23 cellular contexts compared by ENCODE assay signal in the genomic region with DNA sequence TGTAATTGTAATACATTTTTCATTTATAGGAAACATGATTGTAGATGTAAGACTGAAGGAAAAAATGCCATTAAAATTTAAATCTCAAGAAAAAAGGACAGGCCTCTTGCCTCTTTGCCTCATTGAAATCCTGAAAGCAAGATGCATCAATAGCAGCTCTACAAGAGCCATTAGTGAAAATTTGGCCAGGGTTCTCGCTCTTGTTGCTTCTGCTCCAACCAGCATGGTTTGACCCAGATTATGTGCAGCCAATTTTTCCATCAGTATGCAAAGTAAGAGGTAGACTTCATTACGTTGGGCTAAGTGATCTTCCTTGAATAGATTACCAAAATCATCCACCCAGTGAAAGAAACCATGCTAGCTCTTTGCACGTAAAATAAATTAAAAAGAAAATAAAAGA.
"Had no signal": no experiment of that assay in that cellular context is flagged by ENCODE, and none has a peak within 500 bp of the region (broad histone marks: within the 10 kb centered on the region; RNA-seq: fewer than 3 reads in every experiment).

No MANE protein-coding gene starts in this region.

- H3K9ac ChIP-seq: KMS-11, SK-N-SH had no signal

- ATAC-seq: activated CD4-positive, CD25-positive, alpha-beta regulatory T cell treated with anti-CD3 and anti-CD28 coated beads, Interleukin-2, amount 50 U/mL, for 24 hours; activated CD8-positive, alpha-beta T cell treated with anti-CD3 and anti-CD28 coated beads for 36 hours had no signal

- H3K4me2 ChIP-seq: KMS-11, SK-N-SH had no signal

- H3K36me3 ChIP-seq: Peyer's patch, SJCRH30 had no signal

- H3K27ac ChIP-seq: KMS-11, Peyer's patch, RWPE1, SJCRH30 had no signal

- DNase-seq: activated CD4-positive, alpha-beta T cell treated with anti-CD3 and anti-CD28 coated beads for 4 hours; activated CD8-positive, alpha-beta memory T cell treated with anti-CD3 and anti-CD28 coated beads, Interleukin-2, amount 50 U/mL, for 48 hours; activated CD8-positive, alpha-beta T cell treated with anti-CD3 and anti-CD28 coated beads for 36 hours; activated T-cell treated with anti-CD3 and anti-CD28 coated beads, Interleukin-2, amount 50 U/mL, for 1 hour; aorta; central memory CD4-positive, alpha-beta T cell; NCI-H1092; NCI-H1417 treated with DMSO at 0.1 percent for 48 hours; NCI-H1694 treated with DMSO at 0.1 percent for 48 hours; NCI-H2029 treated with DMSO at 0.1 percent for 48 hours; NCI-H345; NCI-H510A; NCI-H526 treated with DMSO at 0.1 percent for 48 hours; NCI-H82; OCI-M1; Peyer's patch; Right ventricle myocardium superior; SJCRH30; SK-N-SH had no signal

- H3K4me3 ChIP-seq: Peyer's patch, SJCRH30 had no signal

- FAIRE-seq: bronchial epithelial cell had no signal

- H3K27me3 ChIP-seq: Peyer's patch, SJCRH30 had no signal

- H3K9me3 ChIP-seq: Peyer's patch, SJCRH30, SK-N-SH had no signal

- H3K4me1 ChIP-seq: Peyer's patch, SJCRH30 had no signal
